ENCODE assay signal across 7 cellular contexts in genomic region chr11:33829430-33830141, GRCh38. TPM values are rescaled to one million over a fixed set of nuclear protein-coding genes. Genes with fewer than 3 reads are reported as not detected.
DNase-seq lines count a peak whose midpoint lies in the region; ATAC-seq and TF ChIP-seq lines count a peak whose summit lies in the region.

No MANE protein-coding gene starts in this region.

- 15 to 23% methylated on average over 8 to 10 of the region's 10 CpGs for WGBS in endodermal cell (ENCODE audit: insufficient coverage in 1 of 2, insufficient read length in 1 of 2), 2 experiments
- 11% methylated on average over 9 of the region's 10 CpGs for WGBS in mesenchymal stem cell

- no peak overlapping the region for H2BK12ac ChIP-seq in mesenchymal stem cell (ENCODE audit: low read length in 2 of 2)

- no peak overlapping the region for H4K91ac ChIP-seq in mesenchymal stem cell (ENCODE audit: low read length)

- H3K9ac ChIP-seq in endodermal cell (ENCODE audit: extremely low read depth, low read length, poor library complexity, severe bottlenecking): no peak overlapping the region
- H3K9ac ChIP-seq in mesenchymal stem cell (ENCODE audit: low read length): peak overlapping the region; percentile 64

- H2AFZ ChIP-seq in mesenchymal stem cell (ENCODE audit: low read depth, low read length): peak overlapping the region; percentile 74

- H3K4ac ChIP-seq in mesenchymal stem cell (ENCODE audit: low read depth in 1 of 2, low read length in 2 of 2): no peak overlapping the region

- H3K27ac Mint-ChIP-seq in activated CD8-positive, alpha-beta T cell treated with anti-CD3 and anti-CD28 coated beads for 36 hours: no peak overlapping the region
- H3K27ac Mint-ChIP-seq in endodermal cell: no peak overlapping the region

- H3K79me1 ChIP-seq in mesenchymal stem cell (replicated peaks; ENCODE audit: low read length, poor library complexity, severe bottlenecking): no peaks in the 10 kb centered on the region

- no peak overlapping the region for H3K23ac ChIP-seq in mesenchymal stem cell (ENCODE audit: low read length in 2 of 2)

- H3K27me3 Mint-ChIP-seq in activated CD8-positive, alpha-beta T cell treated with anti-CD3 and anti-CD28 coated beads for 36 hours: peaks cover 41% of the 10 kb centered on the region
- peaks cover 38% of the 10 kb centered on the region for H3K27me3 Mint-ChIP-seq in endodermal cell (ENCODE audit: insufficient read depth)

- no peak overlapping the region for H2BK15ac ChIP-seq in mesenchymal stem cell (ENCODE audit: low read depth, poor library complexity, severe bottlenecking)

- H3K27ac ChIP-seq in endodermal cell (ENCODE audit: low read depth, low read length) (no peak overlapping the region), mesenchymal stem cell (ENCODE audit: low read length, poor library complexity, severe bottlenecking) (no peak overlapping the region)

- CTCF ChIA-PET in GM10248 (lab: Yijun Ruan, JAX): interaction anchor here (0.9 to 12.9 kb wide), 25 partner anchors 12 to 663 kb away, joined by 3 to 190 read pairs (median 4); no protein-coding TSS in a partner anchor
- CTCF ChIA-PET in activated CD8-positive, alpha-beta T cell treated with anti-CD3 and anti-CD28 coated beads for 36 hours (lab: Charles Lee): interaction anchor here (1.0 to 8.7 kb wide), 18 partner anchors 9 to 467 kb away, joined by 3 to 132 read pairs (median 4); partner anchors contain the start of gene CD59

- intact Hi-C loops in activated CD8-positive, alpha-beta T cell treated with anti-CD3 and anti-CD28 coated beads for 36 hours (cut with micrococcal nuclease): loop anchor here (10.0 kb wide), 1 partner anchor 285 kb away; no protein-coding TSS in a partner anchor

- no peak overlapping the region for H3K14ac ChIP-seq in mesenchymal stem cell (ENCODE audit: low read length in 2 of 2)

- TF ChIP-seq CTCF in GM10248 (IDR thresholded peaks at IDR 0.05; ENCODE audit: control extremely low read depth, extremely low read depth, low read depth, missing control alignments) (peak; percentile 80), endodermal cell (conservative IDR thresholded peaks at IDR 0.05) (peak; percentile 90)
- peak; percentile 71 for TF ChIP-seq CTCF in activated CD8-positive, alpha-beta T cell treated with anti-CD3 and anti-CD28 coated beads for 36 hours (IDR thresholded peaks at IDR 0.05)

- no peaks in the 10 kb centered on the region for H3K36me3 ChIP-seq in endodermal cell (ENCODE audit: control insufficient read depth, insufficient read depth, low read length)
- no peaks in the 10 kb centered on the region for H3K36me3 ChIP-seq in mesenchymal stem cell (ENCODE audit: control insufficient read depth in 1 of 2, insufficient read depth in 2 of 2, low read depth in 1 of 2, low read length in 2 of 2)

- H3K4me3 ChIP-seq in endodermal cell (ENCODE audit: low read length): peak overlapping the region; percentile 87
- H3K4me3 ChIP-seq in mesenchymal stem cell (ENCODE audit: insufficient read depth in 1 of 2, low read depth in 1 of 2, low read length in 2 of 2): peak overlapping the region in 1 of 2 experiments; percentile 76

- no peak overlapping the region for H4K8ac ChIP-seq in mesenchymal stem cell (ENCODE audit: low read length)

- H3K27me3 ChIP-seq in endodermal cell (ENCODE audit: control insufficient read depth, insufficient read depth, low read length, poor library complexity, severe bottlenecking): peaks cover 36% of the 10 kb centered on the region
- H3K27me3 ChIP-seq in mesenchymal stem cell (ENCODE audit: control insufficient read depth in 1 of 2, insufficient read depth in 1 of 2, low read length in 2 of 2): peaks cover 44 to 45% of the 10 kb centered on the region in 2 experiments

- no peaks in the 10 kb centered on the region for H3K9me3 Mint-ChIP-seq in activated CD8-positive, alpha-beta T cell treated with anti-CD3 and anti-CD28 coated beads for 36 hours
- H3K9me3 Mint-ChIP-seq in endodermal cell: no peaks in the 10 kb centered on the region

- H3K36me3 Mint-ChIP-seq in activated CD8-positive, alpha-beta T cell treated with anti-CD3 and anti-CD28 coated beads for 36 hours (ENCODE audit: low read depth): no peaks in the 10 kb centered on the region
- no peaks in the 10 kb centered on the region for H3K36me3 Mint-ChIP-seq in endodermal cell (ENCODE audit: low read depth)

- H3K4me1 Mint-ChIP-seq in activated CD8-positive, alpha-beta T cell treated with anti-CD3 and anti-CD28 coated beads for 36 hours (ENCODE audit: low read depth): peaks cover 6% of the 10 kb centered on the region
- H3K4me1 Mint-ChIP-seq in endodermal cell: peaks cover 2% of the 10 kb centered on the region

- no peaks in the 10 kb centered on the region for H3K4me1 ChIP-seq in endodermal cell (ENCODE audit: control insufficient read depth, insufficient read depth, low read length)
- H3K4me1 ChIP-seq in mesenchymal stem cell (ENCODE audit: control insufficient read depth, insufficient read depth, low read depth, low read length): peaks cover 8% of the 10 kb centered on the region

- peak overlapping the region; percentile 93 for H3K4me2 ChIP-seq in mesenchymal stem cell (ENCODE audit: low read length, poor library complexity, severe bottlenecking)

- no peak overlapping the region for H2BK5ac ChIP-seq in mesenchymal stem cell (ENCODE audit: low read depth, low read length, poor library complexity, severe bottlenecking)

- no peak overlapping the region for H3K18ac ChIP-seq in mesenchymal stem cell (ENCODE audit: low read depth in 1 of 2, low read length in 2 of 2)

- no peak overlapping the region for H2AK5ac ChIP-seq in mesenchymal stem cell (ENCODE audit: low read length, severe bottlenecking)

- peak overlapping the region; percentile 55 for H3K4me3 Mint-ChIP-seq in activated CD8-positive, alpha-beta T cell treated with anti-CD3 and anti-CD28 coated beads for 36 hours
- peak overlapping the region; percentile 54 for H3K4me3 Mint-ChIP-seq in endodermal cell

- H3K9me3 ChIP-seq in endodermal cell (ENCODE audit: control insufficient read depth, low read length) (no peaks in the 10 kb centered on the region), mesenchymal stem cell (ENCODE audit: control insufficient read depth, low read length) (no peaks in the 10 kb centered on the region)

- H2BK120ac ChIP-seq in mesenchymal stem cell (ENCODE audit: low read depth, low read length): no peak overlapping the region

- peak; percentile 81 for DNase-seq in GM10248 (ENCODE audit: extremely low spot score)
- peak; percentile 48 to 85 for DNase-seq in NCI-H446 (lab: John Stamatoyannopoulos, UW)
- peak; percentile 84 for DNase-seq in activated CD8-positive, alpha-beta T cell treated with anti-CD3 and anti-CD28 coated beads for 36 hours
- peak; percentile 90 for DNase-seq in endodermal cell
- peak; percentile 77 for DNase-seq in mesenchymal stem cell
- peak; percentile 14 for DNase-seq in stimulated activated CD8-positive, alpha-beta memory T cell treated with anti-CD3 and anti-CD28 coated beads, Interleukin-15, amount 100 ng/mL, for 1 hour (ENCODE audit: low read depth)

- POLR2A ChIA-PET in GM10248 (lab: Yijun Ruan, JAX): no interaction called here
- POLR2A ChIA-PET in activated CD8-positive, alpha-beta T cell treated with anti-CD3 and anti-CD28 coated beads for 36 hours (lab: Charles Lee): interaction anchor here (0.9 to 1.0 kb wide), 2 partner anchors 20 to 58 kb away, joined by 4 read pairs; no protein-coding TSS in a partner anchor

- ATAC-seq in HG02798 (IDR thresholded peaks at IDR 0.05; ENCODE audit: poor library complexity, unreplicated experiment): peak; percentile 72
- ATAC-seq in activated CD8-positive, alpha-beta T cell treated with anti-CD3 and anti-CD28 coated beads for 36 hours: peak; percentile 84

RNA-seq across cellular contexts. Expression of gene FBXO3, which starts 55.3 kb away (rescaled TPM):
- total RNA-seq in activated CD8-positive, alpha-beta T cell treated with anti-CD3 and anti-CD28 coated beads for 36 hours: 10 to 100 TPM in 1 of 2 experiments, 1 to 10 TPM in 1; 9.0 to 11.5 TPM
- 10 to 100 TPM; 12.8 to 15.0 TPM for total RNA-seq in endodermal cell
- polyA plus RNA-seq in endodermal cell (2013, experiment 1 of 2): 30.7 TPM
- polyA plus RNA-seq in endodermal cell (2013, experiment 2 of 2): 28.3 TPM
- 13.6 TPM for polyA plus RNA-seq in mesenchymal stem cell (2013, experiment 1 of 2)
- 14.5 TPM for polyA plus RNA-seq in mesenchymal stem cell (2013, experiment 2 of 2)

Comparison
In these comparisons a context has a peak if more than half of its experiments do, and no peak if none do; other contexts are left out.
1. DNase-seq: peak in every context shown above with its lines; median percentile 90 in endodermal cell; 84 in activated CD8-positive, alpha-beta T cell treated with anti-CD3 and anti-CD28 coated beads for 36 hours; 81 in GM10248; 77 in mesenchymal stem cell; 66 in NCI-H446; 14 in stimulated activated CD8-positive, alpha-beta memory T cell treated with anti-CD3 and anti-CD28 coated beads, Interleukin-15, amount 100 ng/mL, for 1 hour.